ENCODE assay signal across 22 cellular contexts in the genomic region with DNA sequence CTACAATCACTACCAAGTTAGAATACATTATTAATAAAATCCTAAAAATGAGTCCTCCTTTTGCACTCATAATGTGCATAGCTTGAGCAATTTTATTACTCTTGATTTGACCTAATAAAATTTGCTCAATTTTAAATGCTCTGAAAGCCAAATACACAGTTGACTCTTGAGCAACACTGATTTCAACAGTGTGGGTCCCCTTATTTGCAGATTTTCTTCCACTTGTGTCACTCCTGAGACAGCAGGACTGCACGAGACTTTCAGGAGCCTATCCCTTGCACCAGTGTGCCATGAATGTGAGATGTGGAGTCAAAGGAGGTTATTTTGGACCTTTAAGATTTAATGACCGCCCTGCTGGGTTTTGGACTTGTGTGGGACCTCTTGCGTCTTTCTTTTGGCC.
"Had no signal": no experiment of that assay in that cellular context is flagged by ENCODE, and none has a peak within 500 bp of the region (broad histone marks: within the 10 kb centered on the region; RNA-seq: fewer than 3 reads in every experiment).

No MANE protein-coding gene starts in this region.

- H3K4me1 ChIP-seq: pancreas had no signal

- H3K27ac ChIP-seq: esophagus squamous epithelium, heart right ventricle, lower lobe of right lung, pancreas, WERI-Rb-1 had no signal

- H3K4me3 ChIP-seq: dorsolateral prefrontal cortex, esophagus squamous epithelium, heart right ventricle, lower lobe of right lung, pancreas had no signal

- H3K9me3 Mint-ChIP-seq: activated CD4-positive, alpha-beta T cell treated with anti-CD3 and anti-CD28 coated beads, Interleukin-2, amount 10 ng/mL, durations not matched to agents 7 days and 5 days; central memory CD8-positive, alpha-beta T cell; natural killer cell treated with Interleukin-12 subunit alpha and Interleukin-12 subunit beta and Interleukin-15 and Interleukin-18, amount 100 ng/mL, for 72 hours; stimulated activated memory B cell treated with anti-CD40 and anti-IgM and Interleukin-4, amounts not matched to agents 10 μg/mL and 1 μg/mL and 100 μg/mL, for 72 hours had no signal

- DNase-seq: activated CD4-positive, alpha-beta T cell treated with anti-CD3 and anti-CD28 coated beads, Interleukin-2, amount 10 ng/mL, durations not matched to agents 7 days and 5 days; activated CD4-positive, CD25-positive, alpha-beta regulatory T cell treated with anti-CD3 and anti-CD28 coated beads, Interleukin-2, amount 50 U/mL, for 72 hours; activated CD8-positive, alpha-beta T cell treated with anti-CD3 and anti-CD28 coated beads, Interleukin-2, amount 10 ng/mL, durations not matched to agents 7 days and 5 days; activated gamma-delta T cell treated with Interleukin-2 at 50 U/mL for 16 hours; dorsolateral prefrontal cortex; esophagus squamous epithelium; heart right ventricle; kidney; lower lobe of right lung; pancreas; right cardiac atrium; small intestine; stimulated activated CD4-positive, alpha-beta T cell treated with anti-CD3 and anti-CD28 coated beads, Interleukin-2, amount 100 ng/mL, for 24 hours; T-helper 1 cell; trophoblast cell; WERI-Rb-1 had no signal

- H3K4me3 Mint-ChIP-seq: activated CD4-positive, alpha-beta T cell treated with anti-CD3 and anti-CD28 coated beads, Interleukin-2, amount 10 ng/mL, durations not matched to agents 7 days and 5 days; activated CD8-positive, alpha-beta T cell treated with anti-CD3 and anti-CD28 coated beads, Interleukin-2, amount 10 ng/mL, durations not matched to agents 7 days and 5 days; activated naive CD8-positive, alpha-beta T cell; central memory CD8-positive, alpha-beta T cell; natural killer cell treated with Interleukin-12 subunit alpha and Interleukin-12 subunit beta and Interleukin-15 and Interleukin-18, amount 100 ng/mL, for 72 hours; stimulated activated memory B cell treated with anti-CD40 and anti-IgM and Interleukin-4, amounts not matched to agents 10 μg/mL and 1 μg/mL and 100 μg/mL, for 72 hours had no signal

- H3K27me3 ChIP-seq: dorsolateral prefrontal cortex, esophagus squamous epithelium, heart right ventricle, pancreas had no signal

- H3K9me3 ChIP-seq: esophagus squamous epithelium, heart right ventricle, lower lobe of right lung, pancreas had no signal

- H3K27me3 Mint-ChIP-seq: activated CD4-positive, alpha-beta T cell treated with anti-CD3 and anti-CD28 coated beads, Interleukin-2, amount 10 ng/mL, durations not matched to agents 7 days and 5 days; activated naive CD8-positive, alpha-beta T cell; central memory CD8-positive, alpha-beta T cell; natural killer cell treated with Interleukin-12 subunit alpha and Interleukin-12 subunit beta and Interleukin-15 and Interleukin-18, amount 100 ng/mL, for 72 hours; stimulated activated memory B cell treated with anti-CD40 and anti-IgM and Interleukin-4, amounts not matched to agents 10 μg/mL and 1 μg/mL and 100 μg/mL, for 72 hours had no signal

- H3K27ac Mint-ChIP-seq: activated CD4-positive, alpha-beta T cell treated with anti-CD3 and anti-CD28 coated beads, Interleukin-2, amount 10 ng/mL, durations not matched to agents 7 days and 5 days; activated CD8-positive, alpha-beta T cell treated with anti-CD3 and anti-CD28 coated beads, Interleukin-2, amount 10 ng/mL, durations not matched to agents 7 days and 5 days; natural killer cell treated with Interleukin-12 subunit alpha and Interleukin-12 subunit beta and Interleukin-15 and Interleukin-18, amount 100 ng/mL, for 72 hours; stimulated activated memory B cell treated with anti-CD40 and anti-IgM and Interleukin-4, amounts not matched to agents 10 μg/mL and 1 μg/mL and 100 μg/mL, for 72 hours had no signal

- ATAC-seq: activated CD8-positive, alpha-beta T cell treated with anti-CD3 and anti-CD28 coated beads, Interleukin-2, amount 10 ng/mL, durations not matched to agents 7 days and 5 days; heart right ventricle; natural killer cell treated with Interleukin-12 subunit alpha and Interleukin-12 subunit beta and Interleukin-15 and Interleukin-18, amount 100 ng/mL, for 72 hours; right cardiac atrium; stimulated activated memory B cell treated with anti-CD40 and anti-IgM and Interleukin-4, amounts not matched to agents 10 μg/mL and 1 μg/mL and 100 μg/mL, for 72 hours had no signal

- FAIRE-seq: astrocyte, kidney, small intestine, TTC549 had no signal
